10 cellular contexts compared by ENCODE assay signal in genomic region chr19:50135856-50136602, GRCh38. TPM values are rescaled to one million over a fixed set of nuclear protein-coding genes. Genes with fewer than 3 reads are reported as not detected.
"Had no signal": no experiment of that assay in that cellular context is flagged by ENCODE, and none has a peak within 500 bp of the region (broad histone marks: within the 10 kb centered on the region; RNA-seq: fewer than 3 reads in every experiment).

No MANE protein-coding gene starts in this region.

RNA-seq across cellular contexts. Expression of gene IZUMO2, which starts 27.1 kb away (rescaled TPM):
- total RNA-seq: activated B cell treated with CpG ODN at 0.5 μM for 24 hours; activated naive CD4-positive, alpha-beta T cell treated with anti-CD3 and anti-CD28 coated beads for 36 hours; astrocyte; bronchial epithelial cell; kidney epithelial cell; lower leg skin; right cardiac atrium; subcutaneous adipose tissue; transverse colon had no signal
- polyA plus RNA-seq: esophagus, right cardiac atrium had no signal
